In genomic region chr16:29790183-29790948, GRCh38 we compare ENCODE assay signal across 8 cellular contexts. TPM values are rescaled to one million over a fixed set of nuclear protein-coding genes. Genes with fewer than 3 reads are reported as not detected.
DNase-seq lines count a peak whose midpoint lies in the region; ATAC-seq and TF ChIP-seq lines count a peak whose summit lies in the region.

KIF22 (plus strand) TSS chr16:29790751; CDS start chr16:29790760, 9 bp downstream.

- peak within 1 kb of the TSS; percentile 99 for H3K9ac ChIP-seq in SU-DHL-6 (ENCODE audit: low read length)

- peaks cover 4% of the 10 kb centered on the region; the same call in 1 of the 2 replicates for H3F3A ChIP-seq in SU-DHL-6 (ENCODE audit: insufficient read depth)

- H3K4me1 Mint-ChIP-seq in activated naive CD8-positive, alpha-beta T cell treated with anti-CD3 and anti-CD28 coated beads, Interleukin-2, amount 10 ng/mL, durations not matched to agents 7 days and 5 days = peaks cover 33% of the 10 kb centered on the region

- peaks cover 26% of the 10 kb centered on the region for H3K36me3 Mint-ChIP-seq in activated naive CD8-positive, alpha-beta T cell treated with anti-CD3 and anti-CD28 coated beads, Interleukin-2, amount 10 ng/mL, durations not matched to agents 7 days and 5 days

- POLR2A ChIA-PET in activated naive CD8-positive, alpha-beta T cell treated with anti-CD3 and anti-CD28 coated beads, Interleukin-2, amount 10 ng/mL, durations not matched to agents 7 days and 5 days (lab: Charles Lee) = interaction anchor here (0.5 to 9.3 kb wide), 30 partner anchors 10 to 395 kb away, joined by 3 to 165 read pairs (median 4); partner anchors contain the start of genes C16orf54, HIRIP3, MAZ and MVP

- peaks cover 7% of the 10 kb centered on the region; the same call in 1 of the 2 replicates for H3K36me3 ChIP-seq in SU-DHL-6 (ENCODE audit: low read length)
- no peaks in the 10 kb centered on the region for H3K36me3 ChIP-seq in ovary
- no peaks in the 10 kb centered on the region for H3K36me3 ChIP-seq in thyroid gland

- peak; percentile 92 for ATAC-seq in HG02759 (IDR thresholded peaks at IDR 0.05; ENCODE audit: unreplicated experiment)
- ATAC-seq in activated naive CD8-positive, alpha-beta T cell treated with anti-CD3 and anti-CD28 coated beads, Interleukin-2, amount 10 ng/mL, durations not matched to agents 7 days and 5 days (ENCODE audit: low read depth) = peak; percentile 97

- H3K27ac Mint-ChIP-seq in activated naive CD8-positive, alpha-beta T cell treated with anti-CD3 and anti-CD28 coated beads, Interleukin-2, amount 10 ng/mL, durations not matched to agents 7 days and 5 days = peak within 1 kb of the TSS; percentile 98

- H3K4me1 ChIP-seq in ovary (ENCODE audit: insufficient read depth) (peaks cover 14% of the 10 kb centered on the region), thyroid gland (peaks cover 20 to 22% of the 10 kb centered on the region in 2 donors)

- intact Hi-C loops in head of caudate nucleus (cut with DNase I) (no loop called here), ovary (cut with DNase I) (loop anchor here in 2 of 4 donors (2.0 to 10.0 kb wide), 2 partner anchors 24 to 46 kb away; partner anchors contain the start of gene C16orf54 (in 1 of the 2)), thyroid gland (cut with DNase I) (no loop called here)

- 0 to 1% (median 1%) methylated on average over 61 to 67 of the region's 67 CpGs for WGBS in ovary, 3 donors
- WGBS in thyroid gland, 2 donors = 0% methylated on average over 14 to 35 of the region's 67 CpGs

- DNase-seq in NCI-H128 (lab: John Stamatoyannopoulos, UW; ENCODE audit: unreplicated experiment) (peak; percentile 93), head of caudate nucleus (peak; percentile 97 to 100 (median 99)), ovary (peak; percentile 99 to 100 (median 99)), thyroid gland (peak; percentile 98 to 99)
- peak; percentile 100 for DNase-seq in activated naive CD8-positive, alpha-beta T cell treated with anti-CD3 and anti-CD28 coated beads, Interleukin-2, amount 10 ng/mL, durations not matched to agents 7 days and 5 days

- no peaks in the 10 kb centered on the region for H3K9me2 ChIP-seq in SU-DHL-6 (replicated peaks; ENCODE audit: insufficient read depth, low read length)

- peaks cover 7% of the 10 kb centered on the region; the same call in 1 of the 2 replicates for H4K20me1 ChIP-seq in SU-DHL-6 (ENCODE audit: low read depth, low read length)

- H3K9me3 ChIP-seq in SU-DHL-6 (ENCODE audit: insufficient read depth, low read length) = no peaks in the 10 kb centered on the region
- H3K9me3 ChIP-seq in ovary = no peaks in the 10 kb centered on the region
- no peaks in the 10 kb centered on the region for H3K9me3 ChIP-seq in thyroid gland

- H3K27me3 Mint-ChIP-seq in activated naive CD8-positive, alpha-beta T cell treated with anti-CD3 and anti-CD28 coated beads, Interleukin-2, amount 10 ng/mL, durations not matched to agents 7 days and 5 days = no peaks in the 10 kb centered on the region

- H2AFZ ChIP-seq in SU-DHL-6 (ENCODE audit: low read depth, low read length, severe bottlenecking) = peak within 1 kb of the TSS; percentile 84

- TF ChIP-seq POLR2A in ovary (IDR thresholded peaks at IDR 0.05) = peak; percentile 48
- peak; percentile 64 to 84 for TF ChIP-seq POLR2A in thyroid gland (IDR thresholded peaks at IDR 0.05)

- no peaks in the 10 kb centered on the region for H3K9me3 Mint-ChIP-seq in activated naive CD8-positive, alpha-beta T cell treated with anti-CD3 and anti-CD28 coated beads, Interleukin-2, amount 10 ng/mL, durations not matched to agents 7 days and 5 days

- peak within 1 kb of the TSS; percentile 95 for H3K4me2 ChIP-seq in SU-DHL-6 (ENCODE audit: low read depth, low read length, poor library complexity, severe bottlenecking)

- H3K27me3 ChIP-seq in SU-DHL-6 (ENCODE audit: low read length) = no peaks in the 10 kb centered on the region
- H3K27me3 ChIP-seq in ovary = no peaks in the 10 kb centered on the region
- H3K27me3 ChIP-seq in thyroid gland = no peaks in the 10 kb centered on the region

- peaks cover 48% of the 10 kb centered on the region for H3K79me2 ChIP-seq in SU-DHL-6 (ENCODE audit: insufficient read depth, low read length)

- H3K4me3 Mint-ChIP-seq in activated naive CD8-positive, alpha-beta T cell treated with anti-CD3 and anti-CD28 coated beads, Interleukin-2, amount 10 ng/mL, durations not matched to agents 7 days and 5 days = peak within 1 kb of the TSS; percentile 99

- TF ChIP-seq EP300 in ovary (IDR thresholded peaks at IDR 0.05) = no peak

- H3K27ac ChIP-seq in SU-DHL-6 (ENCODE audit: low read depth, low read length) (peak within 1 kb of the TSS; percentile 74), ovary (peak within 1 kb of the TSS; percentile 44 to 78), thyroid gland (peak within 1 kb of the TSS; percentile 77 to 89 (median 87))

- TF ChIP-seq CTCF in GM12873 (IDR thresholded peaks at IDR 0.05; ENCODE audit: insufficient read depth, low read depth, low read length, missing control alignments) (peak; percentile 84), SU-DHL-6 (IDR thresholded peaks at IDR 0.05; ENCODE audit: insufficient read depth, low read length, poor library complexity, severe bottlenecking) (peak; percentile 44), ovary (IDR thresholded peaks at IDR 0.05) (peak; percentile 74 to 96 (median 90)), thyroid gland (IDR thresholded peaks at IDR 0.05) (peak in 4 of 6 experiments; percentile 37 to 76 (median 62))

- peak within 1 kb of the TSS; percentile 88 for H3K4me3 ChIP-seq in SU-DHL-6 (ENCODE audit: insufficient read depth, low read length, poor library complexity, severe bottlenecking)
- peak within 1 kb of the TSS; percentile 62 for H3K4me3 ChIP-seq in ovary
- H3K4me3 ChIP-seq in thyroid gland (replicated peaks in 1 of 3) = peak within 1 kb of the TSS; percentile 55 to 78 (median 67)

RNA-seq across cellular contexts. Expression of gene KIF22, which starts in this region (rescaled TPM):
- 100 to 1,000 TPM; 191 to 199 TPM for total RNA-seq in activated naive CD8-positive, alpha-beta T cell treated with anti-CD3 and anti-CD28 coated beads, Interleukin-2, amount 10 ng/mL, durations not matched to agents 7 days and 5 days
- total RNA-seq in ovary (10 to 100 TPM; 15.9 to 31.0 (median 20.7) TPM), thyroid gland (10 to 100 TPM; 38.4 to 68.6 (median 57.2) TPM)
- 10 to 100 TPM; 14.4 to 30.6 TPM for polyA plus RNA-seq in ovary

Comparison
In these comparisons a context has a peak if more than half of its experiments do, and no peak if none do; other contexts are left out.
1. Peak in every context shown above with its lines: DNase-seq, ATAC-seq, H3K4me3 ChIP-seq and H3K27ac ChIP-seq.